ENCODE assay signal across 24 cellular contexts in the genomic region with DNA sequence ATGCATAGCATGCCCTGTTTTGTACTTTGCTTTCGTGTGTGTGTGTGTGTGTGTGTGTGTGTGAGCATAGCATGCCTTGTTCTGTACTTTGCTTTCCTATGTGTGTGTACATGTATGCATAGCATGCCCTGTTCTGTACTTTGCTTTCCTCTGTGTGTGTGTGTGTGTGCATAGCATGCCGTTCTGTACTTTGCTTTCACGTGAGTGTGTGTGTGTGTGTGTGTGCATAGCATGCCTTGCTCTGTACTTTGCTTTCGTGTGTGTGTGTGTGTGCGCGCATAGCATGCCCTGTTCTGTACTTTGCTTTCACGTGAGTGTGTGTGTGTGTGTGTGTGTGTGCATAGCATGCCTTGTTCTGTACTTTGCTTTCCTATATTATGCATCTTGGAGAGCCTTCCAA.
"Had no signal": no experiment of that assay in that cellular context is flagged by ENCODE, and none has a peak within 500 bp of the region (broad histone marks: within the 10 kb centered on the region; RNA-seq: fewer than 3 reads in every experiment).

No MANE protein-coding gene starts in this region.

- H3K9me3 Mint-ChIP-seq: mesothelial cell of epicardium; naive thymus-derived CD4-positive, alpha-beta T cell; nephron; neural progenitor cell; stimulated activated naive B cell treated with anti-CD40 and anti-IgM and Interleukin-4, amounts not matched to agents 10 μg/mL and 1 μg/mL and 100 μg/mL, for 72 hours; stimulated activated naive CD8-positive, alpha-beta T cell treated with anti-CD3 and anti-CD28 coated beads, Interleukin-15, Interleukin-2, amounts not matched to agents 100 ng/mL and 50 ng/mL, for 24 hours had no signal

- H3K27me3 Mint-ChIP-seq: naive thymus-derived CD4-positive, alpha-beta T cell; stimulated activated naive B cell treated with anti-CD40 and anti-IgM and Interleukin-4, amounts not matched to agents 10 μg/mL and 1 μg/mL and 100 μg/mL, for 72 hours; stimulated activated naive CD8-positive, alpha-beta T cell treated with anti-CD3 and anti-CD28 coated beads, Interleukin-15, Interleukin-2, amounts not matched to agents 100 ng/mL and 50 ng/mL, for 24 hours had no signal

- H3K4me1 ChIP-seq: gastrocnemius medialis, left lung, neural progenitor cell, prostate gland, tibial nerve, upper lobe of right lung, vagina had no signal

- H3K4me1 Mint-ChIP-seq: naive thymus-derived CD4-positive, alpha-beta T cell had no signal

- H3K4me3 Mint-ChIP-seq: mesothelial cell of epicardium; naive thymus-derived CD4-positive, alpha-beta T cell; nephron; neural progenitor cell; stimulated activated naive B cell treated with anti-CD40 and anti-IgM and Interleukin-4, amounts not matched to agents 10 μg/mL and 1 μg/mL and 100 μg/mL, for 72 hours; stimulated activated naive CD8-positive, alpha-beta T cell treated with anti-CD3 and anti-CD28 coated beads, Interleukin-15, Interleukin-2, amounts not matched to agents 100 ng/mL and 50 ng/mL, for 24 hours had no signal

- ATAC-seq: gastrocnemius medialis; left lung; naive thymus-derived CD4-positive, alpha-beta T cell; stimulated activated naive B cell treated with anti-CD40 and anti-IgM and Interleukin-4, amounts not matched to agents 10 μg/mL and 1 μg/mL and 100 μg/mL, for 72 hours; upper lobe of right lung had no signal

- FAIRE-seq: colon, keratinocyte had no signal

- DNase-seq: dorsolateral prefrontal cortex; effector CD4-positive, alpha-beta T cell; gastrocnemius medialis; head of caudate nucleus; left lung; naive thymus-derived CD4-positive, alpha-beta T cell; nucleus accumbens; right cardiac atrium; stimulated activated CD4-positive, alpha-beta T cell treated with anti-CD3 and anti-CD28 coated beads, Interleukin-15, amount 100 ng/mL, for 24 hours; stimulated activated CD4-positive, alpha-beta T cell treated with anti-CD3 and anti-CD28 coated beads, Interleukin-2, amount 100 ng/mL, for 48 hours; stimulated activated naive B cell treated with anti-CD40 and anti-IgM and Interleukin-4, amounts not matched to agents 10 μg/mL and 1 μg/mL and 100 μg/mL, for 72 hours; upper lobe of right lung had no signal

- H3K4me2 ChIP-seq: neural progenitor cell had no signal

- H3K27me3 ChIP-seq: dorsolateral prefrontal cortex, gastrocnemius medialis, left lung, neural progenitor cell, tibial nerve, upper lobe of right lung, vagina had no signal

- H3K9ac ChIP-seq: neural progenitor cell had no signal

- H2AFZ ChIP-seq: neural progenitor cell had no signal

- H3K27ac Mint-ChIP-seq: mesothelial cell of epicardium; neural progenitor cell; stimulated activated naive B cell treated with anti-CD40 and anti-IgM and Interleukin-4, amounts not matched to agents 10 μg/mL and 1 μg/mL and 100 μg/mL, for 72 hours; stimulated activated naive CD8-positive, alpha-beta T cell treated with anti-CD3 and anti-CD28 coated beads, Interleukin-15, Interleukin-2, amounts not matched to agents 100 ng/mL and 50 ng/mL, for 24 hours had no signal

- H3K9me3 ChIP-seq: gastrocnemius medialis, left lung, prostate gland, thoracic aorta, tibial nerve, upper lobe of right lung, vagina had no signal

- H3K36me3 Mint-ChIP-seq: mesothelial cell of epicardium; naive thymus-derived CD4-positive, alpha-beta T cell; neural progenitor cell had no signal

- H3K4me3 ChIP-seq: dorsolateral prefrontal cortex, gastrocnemius medialis, left lung, neural progenitor cell, prostate gland, skin epidermis, thoracic aorta, tibial nerve, upper lobe of right lung, vagina had no signal

- H3K36me3 ChIP-seq: gastrocnemius medialis, neural progenitor cell, prostate gland, thoracic aorta, upper lobe of right lung, vagina had no signal

- H3K27ac ChIP-seq: dorsolateral prefrontal cortex, epithelial cell of prostate, gastrocnemius medialis, left lung, neural progenitor cell, prostate gland, skin epidermis, thoracic aorta, tibial nerve, upper lobe of right lung, vagina had no signal
